12 cellular contexts compared by ENCODE assay signal in genomic region chr4:53014368-53014767, GRCh38.
"Had no signal": no experiment of that assay in that cellular context is flagged by ENCODE, and none has a peak within 500 bp of the region (broad histone marks: within the 10 kb centered on the region; RNA-seq: fewer than 3 reads in every experiment).

No MANE protein-coding gene starts in this region.

- H3K36me3 ChIP-seq: adrenal gland, neural progenitor cell, tibial nerve had no signal

- H3K27ac ChIP-seq: neural progenitor cell, tibial nerve had no signal

- H3K4me3 ChIP-seq: adrenal gland, neural progenitor cell, tibial nerve had no signal

- H3K9ac ChIP-seq: neural progenitor cell had no signal

- H2AFZ ChIP-seq: neural progenitor cell had no signal

- ATAC-seq: activated T-helper 17 cell treated with anti-CD3 and anti-CD28 coated beads, Interleukin-2, amount 50 U/mL, for 72 hours; effector memory CD8-positive, alpha-beta T cell; left lobe of liver; WTC11 had no signal

- H3K4me1 ChIP-seq: neural progenitor cell had no signal

- H3K4me2 ChIP-seq: neural progenitor cell had no signal

- DNase-seq: activated CD4-positive, alpha-beta T cell treated with anti-CD3 and anti-CD28 coated beads, Interleukin-2, amount 10 ng/mL, durations not matched to agents 24 days and 14 days; activated naive CD4-positive, alpha-beta T cell treated with anti-CD3 and anti-CD28 coated beads for 36 hours; activated T-cell treated with anti-CD3 and anti-CD28 coated beads for 4 hours; adrenal gland; central memory CD4-positive, alpha-beta T cell; effector memory CD8-positive, alpha-beta T cell; small intestine had no signal

- H3K9me3 ChIP-seq: adrenal gland, tibial nerve had no signal

- FAIRE-seq: small intestine had no signal

- H3K27me3 ChIP-seq: adrenal gland, neural progenitor cell, tibial nerve had no signal
